8 cellular contexts compared by ENCODE assay signal in genomic region chr7:22549667-22550513, GRCh38. TPM values are rescaled to one million over a fixed set of nuclear protein-coding genes. Genes with fewer than 3 reads are reported as not detected.
DNase-seq lines count a peak whose midpoint lies in the region; ATAC-seq, FAIRE-seq and TF ChIP-seq lines count a peak whose summit lies in the region.

No MANE protein-coding gene starts in this region.

- H3K36me3 ChIP-seq in heart right ventricle, result no peaks in the 10 kb centered on the region
- H3K36me3 ChIP-seq in keratinocyte (ENCODE audit: control insufficient read depth in 2 of 2, extremely low read depth in 1 of 2, insufficient read depth in 2 of 2, low read length in 2 of 2), result no peaks in the 10 kb centered on the region
- H3K36me3 ChIP-seq in thyroid gland, result no peaks in the 10 kb centered on the region

- peaks cover 38% of the 10 kb centered on the region for H3K27me3 Mint-ChIP-seq in activated naive CD4-positive, alpha-beta T cell treated with anti-CD3 and anti-CD28 coated beads, Interleukin-2, amount 50 U/mL, for 24 hours

- ATAC-seq in heart right ventricle, result peak in 4 of 8 donors; percentile 27 to 54 (median 41)
- no peak for ATAC-seq in left ventricle myocardium superior
- ATAC-seq in GM19463 (IDR thresholded peaks at IDR 0.05; ENCODE audit: unreplicated experiment), result no peak
- no peak for ATAC-seq in GM19397 (IDR thresholded peaks at IDR 0.05; ENCODE audit: unreplicated experiment)

- H3K36me3 Mint-ChIP-seq in activated naive CD4-positive, alpha-beta T cell treated with anti-CD3 and anti-CD28 coated beads, Interleukin-2, amount 50 U/mL, for 24 hours, result no peaks in the 10 kb centered on the region

- no peak overlapping the region for H3K27ac Mint-ChIP-seq in activated naive CD4-positive, alpha-beta T cell treated with anti-CD3 and anti-CD28 coated beads, Interleukin-2, amount 50 U/mL, for 24 hours

- no peak for FAIRE-seq in keratinocyte (lab: Jason Lieb, UNC)

- H2AFZ ChIP-seq in keratinocyte (ENCODE audit: control insufficient read depth, low read length), result peak overlapping the region; percentile 51

- peaks cover 9 to 73% (median 61%) of the 10 kb centered on the region in 7 donors for H3K27me3 ChIP-seq in heart right ventricle
- H3K27me3 ChIP-seq in keratinocyte (ENCODE audit: control insufficient read depth, extremely low read depth, insufficient read depth, low read length), result peaks cover 14% of the 10 kb centered on the region
- H3K27me3 ChIP-seq in thyroid gland, result no peaks in the 10 kb centered on the region

- no peaks in the 10 kb centered on the region for H3K79me2 ChIP-seq in keratinocyte (ENCODE audit: control insufficient read depth, insufficient read depth, low read length)

- H3K4me3 ChIP-seq in heart right ventricle, result peak overlapping the region in 9 of 10 donors; percentile 6 to 38 (median 30)
- H3K4me3 ChIP-seq in keratinocyte (ENCODE audit: control insufficient read depth in 2 of 3, extremely low read depth in 1 of 3, insufficient read depth in 2 of 3, low read depth in 1 of 3, low read length in 3 of 3), result peak overlapping the region in 2 of 3 experiments; percentile 26 to 69
- H3K4me3 ChIP-seq in thyroid gland (replicated peaks in 1 of 3), result no peak overlapping the region

- H3K9me3 ChIP-seq in heart right ventricle (no peaks in the 10 kb centered on the region), keratinocyte (ENCODE audit: control insufficient read depth, low read depth, low read length) (no peaks in the 10 kb centered on the region), thyroid gland (no peaks in the 10 kb centered on the region)

- no peaks in the 10 kb centered on the region for H3K9me3 Mint-ChIP-seq in activated naive CD4-positive, alpha-beta T cell treated with anti-CD3 and anti-CD28 coated beads, Interleukin-2, amount 50 U/mL, for 24 hours

- dilution Hi-C loops in keratinocyte (cut with MboI; ENCODE audit: extremely low pct_ligation_motif_present, low sequenced_read_pairs), result loop anchor here (25.0 kb wide), 1 partner anchor 187 kb away; the partner anchor contains the start of gene IL6

- H3K4me1 Mint-ChIP-seq in activated naive CD4-positive, alpha-beta T cell treated with anti-CD3 and anti-CD28 coated beads, Interleukin-2, amount 50 U/mL, for 24 hours, result peaks cover 9% of the 10 kb centered on the region

- TF ChIP-seq CTCF in heart right ventricle (IDR thresholded peaks at IDR 0.05) (peak in 4 of 9 donors; percentile 26 to 65 (median 46)), keratinocyte (optimal IDR thresholded peaks at IDR 0.05 in 1 of 3, IDR thresholded peaks at IDR 0.05 in 1 of 3, conservative IDR thresholded peaks at IDR 0.05 in 1 of 3; ENCODE audit: extremely low read depth in 1 of 3, insufficient read depth in 2 of 3, low read length in 3 of 3) (peak; percentile 80 to 92 (median 85)), thyroid gland (IDR thresholded peaks at IDR 0.05) (peak in 4 of 6 experiments; percentile 40 to 91 (median 65))

- WGBS in heart right ventricle, 2 donors, result 3 to 4% methylated on average over 48 of the region's 48 CpGs
- 5 to 8% methylated on average over 39 to 40 of the region's 48 CpGs for WGBS in thyroid gland, 2 donors

- intact Hi-C loops in heart right ventricle (cut with DNase I), result loop anchor here in 1 of 10 donors (10.0 kb wide), 1 partner anchor 235 kb away; no protein-coding TSS in a partner anchor
- intact Hi-C loops in left ventricle myocardium superior (cut with micrococcal nuclease), result loop anchor here (10.0 kb wide), 1 partner anchor 505 kb away; no protein-coding TSS in a partner anchor
- intact Hi-C loops in thyroid gland (cut with DNase I), result no loop called here

- H3K9me1 ChIP-seq in keratinocyte (ENCODE audit: control insufficient read depth, extremely low read depth, insufficient read depth, low read length), result no peaks in the 10 kb centered on the region

- H3K4me3 Mint-ChIP-seq in activated naive CD4-positive, alpha-beta T cell treated with anti-CD3 and anti-CD28 coated beads, Interleukin-2, amount 50 U/mL, for 24 hours, result peak overlapping the region; percentile 64

- no peak overlapping the region for H3K9ac ChIP-seq in keratinocyte (ENCODE audit: control insufficient read depth, extremely low read depth, insufficient read depth, low read length)

- H3K27ac ChIP-seq in heart right ventricle (no peak overlapping the region), keratinocyte (ENCODE audit: control insufficient read depth, insufficient read depth, low read length) (no peak overlapping the region), thyroid gland (no peak overlapping the region)

- no peaks in the 10 kb centered on the region for H4K20me1 ChIP-seq in keratinocyte (ENCODE audit: control insufficient read depth, extremely low read depth, insufficient read depth, low read length)

- peak overlapping the region; percentile 84 for H3K4me2 ChIP-seq in keratinocyte (ENCODE audit: control insufficient read depth, extremely low read depth, insufficient read depth, low read depth, low read length)

- no peak for TF ChIP-seq POLR2A in thyroid gland (IDR thresholded peaks at IDR 0.05)

- no peak for DNase-seq in heart right ventricle
- no peak for DNase-seq in left ventricle myocardium superior
- DNase-seq in NCI-H2107 (lab: John Stamatoyannopoulos, UW), result peak; percentile 27
- no peak for DNase-seq in keratinocyte (ENCODE audit: low read depth, low spot score)
- peak; percentile 56 to 65 for DNase-seq in thyroid gland

- peaks cover 5 to 10% (median 8%) of the 10 kb centered on the region in 9 donors for H3K4me1 ChIP-seq in heart right ventricle
- H3K4me1 ChIP-seq in keratinocyte (ENCODE audit: control insufficient read depth, extremely low read depth, insufficient read depth, low read length), result peaks cover 16% of the 10 kb centered on the region
- peaks cover 10 to 12% of the 10 kb centered on the region in 2 donors for H3K4me1 ChIP-seq in thyroid gland

RNA-seq across cellular contexts. Expression of gene STEAP1B, which starts 49.9 kb away (rescaled TPM):
- total RNA-seq in heart right ventricle (under 1 TPM in 8 of 10 donors, not detected in 2; 0.15 to 0.76 (median 0.51) TPM), left ventricle myocardium superior (0.69 TPM), thyroid gland (under 1 TPM in 2 of 4 donors, not detected in 2; 0.33 to 0.40 TPM)
- polyA plus RNA-seq in heart right ventricle (under 1 TPM; 0.32 to 0.44 TPM), keratinocyte (12.0 to 18.9 TPM (median 14.9 TPM) in 3 replicates)
- polyA plus RNA-seq in keratinocyte (2011; ENCODE audit: low read depth), result 4.0 TPM
- 8.0 and 15.4 TPM in 2 replicates for polyA plus RNA-seq in keratinocyte (2011; cell fraction: cytosol; rRNA removed)
- polyA plus RNA-seq in keratinocyte (2011; cell fraction: nucleus; rRNA removed), result 11.2 and 15.9 TPM in 2 replicates
- polyA plus RNA-seq in keratinocyte (2012; ENCODE audit: low replicate concordance), result 5.3 and 11.3 TPM in 2 replicates
- 7.2 to 18.7 TPM (median 8.7 TPM) in 3 replicates for polyA minus RNA-seq in keratinocyte
- 5.9 TPM for polyA minus RNA-seq in keratinocyte (2011; cell fraction: cytosol; rRNA and poly(A)+ RNA removed)
- polyA minus RNA-seq in keratinocyte (2011; cell fraction: nucleus; rRNA and poly(A)+ RNA removed), result 5.7 and 13.7 TPM in 2 replicates

Comparison
In these comparisons a context has a peak if more than half of its experiments do, and no peak if none do; other contexts are left out.
1. DNase-seq: peak in NCI-H2107 (single experiment) and thyroid gland (2 of 2); none in heart right ventricle (0 of 2), left ventricle myocardium superior (single experiment) and keratinocyte (single experiment).
2. H3K4me3 ChIP-seq: peak in heart right ventricle (9 of 10) and keratinocyte (2 of 3); none in thyroid gland (0 of 3).